Comparison of ENCODE assay signal across 11 cellular contexts in genomic region chr19:19446655-19447437, GRCh38. TPM values are rescaled to one million over a fixed set of nuclear protein-coding genes. Genes with fewer than 3 reads are reported as not detected.
DNase-seq lines count a peak whose midpoint lies in the region; ATAC-seq, FAIRE-seq and TF ChIP-seq lines count a peak whose summit lies in the region.
"Had no signal": no experiment of that assay in that cellular context is flagged by ENCODE, and none has a peak within 500 bp of the region (broad histone marks: within the 10 kb centered on the region; RNA-seq: fewer than 3 reads in every experiment).

No MANE protein-coding gene starts in this region.

- H3K36me3 Mint-ChIP-seq in stimulated activated naive CD8-positive, alpha-beta T cell treated with anti-CD3 and anti-CD28 coated beads, Interleukin-15, Interleukin-2, amounts not matched to agents 100 ng/mL and 50 ng/mL, for 24 hours (ENCODE audit: low read depth) = peaks cover 25% of the 10 kb centered on the region
- H3K36me3 Mint-ChIP-seq in activated CD4-positive, alpha-beta memory T cell treated with anti-CD3 and anti-CD28 coated beads, Interleukin-2, amount 10 ng/mL, durations not matched to agents 7 days and 5 days (ENCODE audit: low read depth) = peaks cover 33% of the 10 kb centered on the region
- H3K36me3 Mint-ChIP-seq in immature natural killer cell = no peaks in the 10 kb centered on the region

- POLR2A ChIA-PET in activated CD4-positive, alpha-beta memory T cell treated with anti-CD3 and anti-CD28 coated beads, Interleukin-2, amount 10 ng/mL, durations not matched to agents 7 days and 5 days (lab: Charles Lee) = interaction anchor here (1.0 to 8.5 kb wide), 3 partner anchors 13 to 29 kb away, joined by 3 to 64 read pairs (median 4); no protein-coding TSS in a partner anchor

- no peak for TF ChIP-seq POLR2A in stomach (IDR thresholded peaks at IDR 0.05)

- TF ChIP-seq EP300 in stomach (IDR thresholded peaks at IDR 0.05) = no peak

- CTCF ChIA-PET in activated CD4-positive, alpha-beta memory T cell treated with anti-CD3 and anti-CD28 coated beads, Interleukin-2, amount 10 ng/mL, durations not matched to agents 7 days and 5 days (lab: Charles Lee) = interaction anchor here (0.8 to 1.2 kb wide), 2 partner anchors 12 to 53 kb away, joined by 3 to 5 read pairs; no protein-coding TSS in a partner anchor

- 66 to 84% (median 73%) methylated on average over 9 of the region's 9 CpGs for WGBS in stomach, 5 donors
- 86 to 89% (median 89%) methylated on average over 9 of the region's 9 CpGs for WGBS in small intestine, 3 donors

- no peak for DNase-seq in stimulated activated naive CD8-positive, alpha-beta T cell treated with anti-CD3 and anti-CD28 coated beads, Interleukin-15, amount 100 ng/mL, for 72 hours
- DNase-seq in activated CD4-positive, alpha-beta memory T cell treated with anti-CD3 and anti-CD28 coated beads, Interleukin-2, amount 10 ng/mL, durations not matched to agents 7 days and 5 days = no peak
- no peak for DNase-seq in immature natural killer cell
- no peak for DNase-seq in stomach
- DNase-seq in medulla oblongata (ENCODE audit: extremely low spot score) = no peak
- no peak for DNase-seq in superior temporal gyrus (ENCODE audit: extremely low spot score)
- no peak for DNase-seq in small intestine
- DNase-seq: activated CD8-positive, alpha-beta memory T cell treated with anti-CD3 and anti-CD28 coated beads for 24 hours; AML-193; stimulated activated CD4-positive, alpha-beta T cell treated with anti-CD3 and anti-CD28 coated beads, Interleukin-4, amount 100 ng/mL, for 24 hours had no signal

- H3K9me3 ChIP-seq in stomach = no peaks in the 10 kb centered on the region
- H3K9me3 ChIP-seq in small intestine (ENCODE audit: control insufficient read depth, low read depth) = no peaks in the 10 kb centered on the region

- H3K36me3 ChIP-seq in stomach (peaks cover 0 to 4% (median 0%) of the 10 kb centered on the region in 4 donors), small intestine (ENCODE audit: control insufficient read depth in 2 of 2, insufficient read depth in 2 of 2, low read length in 2 of 2) (no peaks in the 10 kb centered on the region)

- peaks cover 92% of the 10 kb centered on the region for H3K4me1 Mint-ChIP-seq in stimulated activated naive CD8-positive, alpha-beta T cell treated with anti-CD3 and anti-CD28 coated beads, Interleukin-15, Interleukin-2, amounts not matched to agents 100 ng/mL and 50 ng/mL, for 24 hours (ENCODE audit: low read depth)
- peaks cover 96% of the 10 kb centered on the region for H3K4me1 Mint-ChIP-seq in stimulated activated naive CD8-positive, alpha-beta T cell treated with anti-CD3 and anti-CD28 coated beads, Interleukin-15, amount 100 ng/mL, for 72 hours
- H3K4me1 Mint-ChIP-seq in activated CD4-positive, alpha-beta memory T cell treated with anti-CD3 and anti-CD28 coated beads, Interleukin-2, amount 10 ng/mL, durations not matched to agents 7 days and 5 days = peaks cover 76% of the 10 kb centered on the region
- peaks cover 88 to 92% of the 10 kb centered on the region in 2 donors for H3K4me1 Mint-ChIP-seq in immature natural killer cell

- no peak for ATAC-seq in stimulated activated naive CD8-positive, alpha-beta T cell treated with anti-CD3 and anti-CD28 coated beads, Interleukin-15, amount 100 ng/mL, for 72 hours

- H3K27me3 ChIP-seq in stomach = no peaks in the 10 kb centered on the region
- H3K27me3 ChIP-seq in small intestine (ENCODE audit: control insufficient read depth in 2 of 2, insufficient read depth in 2 of 2, low read length in 2 of 2) = no peaks in the 10 kb centered on the region

- H3K9me3 Mint-ChIP-seq in stimulated activated naive CD8-positive, alpha-beta T cell treated with anti-CD3 and anti-CD28 coated beads, Interleukin-15, Interleukin-2, amounts not matched to agents 100 ng/mL and 50 ng/mL, for 24 hours = peaks cover 5% of the 10 kb centered on the region
- peaks cover 0 to 16% of the 10 kb centered on the region in 2 donors for H3K9me3 Mint-ChIP-seq in stimulated activated naive CD8-positive, alpha-beta T cell treated with anti-CD3 and anti-CD28 coated beads, Interleukin-15, amount 100 ng/mL, for 72 hours
- peaks cover 7% of the 10 kb centered on the region for H3K9me3 Mint-ChIP-seq in activated CD4-positive, alpha-beta memory T cell treated with anti-CD3 and anti-CD28 coated beads, Interleukin-2, amount 10 ng/mL, durations not matched to agents 7 days and 5 days
- no peaks in the 10 kb centered on the region for H3K9me3 Mint-ChIP-seq in immature natural killer cell

- H3K4me3 ChIP-seq in stomach (no peak overlapping the region), small intestine (ENCODE audit: low read depth in 1 of 2, low read length in 2 of 2) (no peak overlapping the region)

- H3K4me1 ChIP-seq in stomach (peaks cover 25 to 82% (median 62%) of the 10 kb centered on the region in 4 donors), small intestine (ENCODE audit: control insufficient read depth in 2 of 2, insufficient read depth in 1 of 2, low read depth in 1 of 2, low read length in 1 of 2) (peaks cover 0 to 15% of the 10 kb centered on the region in 2 donors)

- TF ChIP-seq CTCF in stomach (IDR thresholded peaks at IDR 0.05) = no peak

- intact Hi-C loops in stomach (cut with DNase I; ENCODE audit: low total_unique reads) = no loop called here

- FAIRE-seq in small intestine (lab: Jason Lieb, UNC) = no peak

- H3K27ac ChIP-seq in stomach = peak overlapping the region in 3 of 5 donors; percentile 21 to 60 (median 47)
- H3K27ac ChIP-seq in small intestine (ENCODE audit: low read depth in 1 of 2, low read length in 1 of 2) = no peak overlapping the region

- H3K27ac Mint-ChIP-seq in stimulated activated naive CD8-positive, alpha-beta T cell treated with anti-CD3 and anti-CD28 coated beads, Interleukin-15, Interleukin-2, amounts not matched to agents 100 ng/mL and 50 ng/mL, for 24 hours = peak overlapping the region; percentile 75
- peak overlapping the region in 1 of 2 donors; percentile 75 for H3K27ac Mint-ChIP-seq in stimulated activated naive CD8-positive, alpha-beta T cell treated with anti-CD3 and anti-CD28 coated beads, Interleukin-15, amount 100 ng/mL, for 72 hours
- H3K27ac Mint-ChIP-seq in activated CD4-positive, alpha-beta memory T cell treated with anti-CD3 and anti-CD28 coated beads, Interleukin-2, amount 10 ng/mL, durations not matched to agents 7 days and 5 days = peak overlapping the region; percentile 89
- H3K27ac Mint-ChIP-seq in immature natural killer cell = peak overlapping the region; percentile 92 to 95 (median 92)

- H3K4me3 Mint-ChIP-seq in stimulated activated naive CD8-positive, alpha-beta T cell treated with anti-CD3 and anti-CD28 coated beads, Interleukin-15, Interleukin-2, amounts not matched to agents 100 ng/mL and 50 ng/mL, for 24 hours = peak overlapping the region; percentile 23
- H3K4me3 Mint-ChIP-seq in stimulated activated naive CD8-positive, alpha-beta T cell treated with anti-CD3 and anti-CD28 coated beads, Interleukin-15, amount 100 ng/mL, for 72 hours = peak overlapping the region in 1 of 2 donors; percentile 30
- H3K4me3 Mint-ChIP-seq in activated CD4-positive, alpha-beta memory T cell treated with anti-CD3 and anti-CD28 coated beads, Interleukin-2, amount 10 ng/mL, durations not matched to agents 7 days and 5 days = no peak overlapping the region
- peak overlapping the region; percentile 64 to 90 (median 85) for H3K4me3 Mint-ChIP-seq in immature natural killer cell

- H3K27me3 Mint-ChIP-seq in stimulated activated naive CD8-positive, alpha-beta T cell treated with anti-CD3 and anti-CD28 coated beads, Interleukin-15, Interleukin-2, amounts not matched to agents 100 ng/mL and 50 ng/mL, for 24 hours = no peaks in the 10 kb centered on the region
- no peaks in the 10 kb centered on the region for H3K27me3 Mint-ChIP-seq in stimulated activated naive CD8-positive, alpha-beta T cell treated with anti-CD3 and anti-CD28 coated beads, Interleukin-15, amount 100 ng/mL, for 72 hours
- H3K27me3 Mint-ChIP-seq in activated CD4-positive, alpha-beta memory T cell treated with anti-CD3 and anti-CD28 coated beads, Interleukin-2, amount 10 ng/mL, durations not matched to agents 7 days and 5 days = no peaks in the 10 kb centered on the region
- peaks cover 0 to 15% (median 4%) of the 10 kb centered on the region in 3 donors for H3K27me3 Mint-ChIP-seq in immature natural killer cell (ENCODE audit: low read depth in 3 of 3)

RNA-seq across cellular contexts. Expression of gene GATAD2A, which starts 41.4 kb away (rescaled TPM):
- 100 to 1,000 TPM; 109 to 113 TPM for total RNA-seq in activated CD4-positive, alpha-beta memory T cell treated with anti-CD3 and anti-CD28 coated beads, Interleukin-2, amount 10 ng/mL, durations not matched to agents 7 days and 5 days
- 10 to 100 TPM in 2 of 3 donors, 1 to 10 TPM in 1; 8.8 to 48.5 (median 21.0) TPM for polyA plus RNA-seq in immature natural killer cell
- 100 to 1,000 TPM in 1 of 5 donors, 10 to 100 TPM in 3, 1 to 10 TPM in 1; 9.3 to 119 (median 27.2) TPM for total RNA-seq in stomach
- 10 to 100 TPM; 10.1 to 21.4 (median 17.9) TPM for polyA plus RNA-seq in stomach
- polyA plus RNA-seq in small intestine = 10 to 100 TPM; 25.9 to 36.5 (median 29.5) TPM

Comparison
In these comparisons a context has a peak if more than half of its experiments do, and no peak if none do; other contexts are left out.
1. H3K27ac ChIP-seq: peak in stomach (3 of 5); none in small intestine (0 of 2).